ENCODE assay signal across 8 cellular contexts in the genomic region with DNA sequence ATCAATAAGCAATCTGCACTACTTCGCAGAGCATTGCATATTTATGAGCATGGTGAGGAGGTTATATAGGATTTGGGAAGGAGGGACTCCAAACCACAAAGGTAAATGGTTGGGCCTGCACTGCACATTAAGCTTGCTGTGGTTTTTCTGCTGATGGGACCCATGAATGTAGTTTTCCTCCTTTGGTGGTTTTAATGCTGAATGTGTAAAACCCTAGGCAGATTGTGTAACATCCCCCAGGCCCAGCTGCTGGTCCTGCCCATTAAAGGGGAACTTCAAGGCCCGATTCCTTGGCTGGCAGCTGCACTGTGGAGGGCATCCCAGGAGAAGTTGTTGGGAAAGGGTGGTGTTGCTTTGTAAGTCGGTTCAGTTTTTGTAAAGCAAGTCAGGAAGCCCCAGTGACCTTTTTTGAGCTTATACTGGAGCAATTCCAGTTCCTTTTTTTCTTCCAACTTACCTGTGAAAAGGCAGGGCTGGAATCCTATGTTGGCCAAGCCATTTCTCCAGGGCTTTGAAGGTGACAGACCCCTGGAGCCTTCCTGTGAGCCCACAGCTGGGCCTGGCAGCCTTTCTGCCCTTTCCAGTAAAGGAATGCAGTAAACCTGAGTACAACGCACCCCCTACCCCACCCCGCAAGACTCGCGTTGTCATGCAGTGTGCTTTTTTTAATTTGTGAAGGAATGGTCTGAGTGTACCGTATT. TPM values are rescaled to one million over a fixed set of nuclear protein-coding genes. Genes with fewer than 3 reads are reported as not detected.
DNase-seq lines count a peak whose midpoint lies in the region; ATAC-seq, FAIRE-seq and TF ChIP-seq lines count a peak whose summit lies in the region.

No MANE protein-coding gene starts in this region.

- POLR2A ChIA-PET in HepG2 (lab: Yijun Ruan, JAX), result interaction anchor here (1.1 kb wide), 1 partner anchor 8 kb away, joined by 3 read pairs; no protein-coding TSS in a partner anchor

- no peak for TF ChIP-seq RAD21 in HepG2 (CRISPR knock-in tag; IDR thresholded peaks at IDR 0.05)

- H3K4me3 ChIP-seq in KMS-11 (IDR thresholded peaks at IDR 0.05; ENCODE audit: insufficient read depth, low read depth, low read length) (no peak overlapping the region), HepG2 (replicated peaks in 1 of 3; ENCODE audit: insufficient read depth in 1 of 3, low read depth in 2 of 3, low read length in 3 of 3) (no peak overlapping the region), thoracic aorta (peak overlapping the region; percentile 78)

- no peak for TF ChIP-seq EP300 in HepG2 (IDR thresholded peaks at IDR 0.05; ENCODE audit: low read depth in 2 of 2, low read length in 2 of 2)
- no peak for TF ChIP-seq EP300 in HepG2 (CRISPR knock-in tag; IDR thresholded peaks at IDR 0.05; ENCODE audit: borderline replicate concordance)

- H2AFZ ChIP-seq in KMS-11 (ENCODE audit: low read depth), result no peak overlapping the region
- H2AFZ ChIP-seq in HepG2 (ENCODE audit: low read length), result no peak overlapping the region

- CTCF ChIA-PET in HepG2 (lab: Yijun Ruan, JAX; ENCODE audit: low intra/inter-chr PET ratio, low total read pairs), result no interaction called here

- H3K27me3 ChIP-seq in KMS-11 (ENCODE audit: insufficient read depth, low read depth) (no peaks in the 10 kb centered on the region), HepG2 (ENCODE audit: control insufficient read depth in 1 of 2, insufficient read depth in 2 of 2, low read length in 2 of 2) (no peaks in the 10 kb centered on the region), thoracic aorta (replicated peaks; ENCODE audit: insufficient read depth) (no peaks in the 10 kb centered on the region)

- 82% methylated on average over 8 of the region's 8 CpGs for WGBS in HepG2 (ENCODE audit: low lambda C conversion rate)

- BruUV-seq in HepG2 (replicated peaks; lab: Mats Ljungman, UMichigan), result no TSS peak

- H3K36me3 ChIP-seq in KMS-11 (ENCODE audit: insufficient read depth) (no peaks in the 10 kb centered on the region), HepG2 (replicated peaks in 1 of 2; ENCODE audit: control insufficient read depth in 1 of 2, insufficient read depth in 2 of 2, low read length in 2 of 2) (no peaks in the 10 kb centered on the region), thoracic aorta (no peaks in the 10 kb centered on the region)

- no peaks in the 10 kb centered on the region for H3K79me2 ChIP-seq in KMS-11 (ENCODE audit: insufficient read depth, low read depth)
- no peaks in the 10 kb centered on the region for H3K79me2 ChIP-seq in HepG2 (ENCODE audit: insufficient read depth, low read length)

- H3K9ac ChIP-seq in KMS-11 (no peak overlapping the region), HepG2 (ENCODE audit: insufficient read depth, low read depth, low read length) (no peak overlapping the region)

- intact Hi-C loops in HepG2 (cut with micrococcal nuclease; ENCODE audit: unreplicated experiment), result no loop called here

- peak; percentile 16 for DNase-seq in cerebellar cortex (ENCODE audit: low spot score)
- no peak for DNase-seq in HepG2 (ENCODE audit: low spot score)
- peak; percentile 60 for DNase-seq in thoracic aorta (ENCODE audit: low spot score)
- no peak for DNase-seq in NCI-H2171 (lab: John Stamatoyannopoulos, UW)
- no peak for DNase-seq in GM19240 (ENCODE audit: insufficient read length, low spot score)

- TF ChIP-seq CTCF in KMS-11 (conservative IDR thresholded peaks at IDR 0.05; ENCODE audit: low read depth, low read length) (no peak), HepG2 (CRISPR knock-in tag; IDR thresholded peaks at IDR 0.05) (no peak), thoracic aorta (IDR thresholded peaks at IDR 0.05) (no peak)

- H3K9me3 ChIP-seq in HepG2 (ENCODE audit: low read length) (no peaks in the 10 kb centered on the region), thoracic aorta (no peaks in the 10 kb centered on the region)

- no peak for TF ChIP-seq POLR2A in HepG2 (IDR thresholded peaks at IDR 0.05; ENCODE audit: insufficient read depth in 1 of 2, low read depth in 2 of 2, low read length in 2 of 2)

- H4K20me1 ChIP-seq in KMS-11 (ENCODE audit: insufficient read depth), result no peaks in the 10 kb centered on the region
- no peaks in the 10 kb centered on the region for H4K20me1 ChIP-seq in HepG2 (ENCODE audit: insufficient read depth, low read length)

- H3K27ac ChIP-seq in KMS-11 (peak overlapping the region; percentile 28; the same call in 1 of the 2 replicates), HepG2 (ENCODE audit: extremely low read length, insufficient read depth, low read length) (no peak overlapping the region), thoracic aorta (peak overlapping the region; percentile 94 to 95)

- no peak for ATAC-seq in HepG2
- ATAC-seq in thoracic aorta (ENCODE audit: insufficient number of reproducible peaks, low FRiP score, low read depth), result no peak
- no peak for ATAC-seq in GM21723 (IDR thresholded peaks at IDR 0.05; ENCODE audit: unreplicated experiment)
- no peak for ATAC-seq in GM18870 (IDR thresholded peaks at IDR 0.05; ENCODE audit: unreplicated experiment)

- in situ Hi-C loops in HepG2 (cut with HindIII; ENCODE audit: extremely low pct_ligation_motif_present, low pct_unique_long_range_greater_than_20kb), result no loop called here

- peak overlapping the region; percentile 57 for H3K4me2 ChIP-seq in KMS-11
- no peak overlapping the region for H3K4me2 ChIP-seq in HepG2 (ENCODE audit: low read depth, low read length)

- H3K4me1 ChIP-seq in KMS-11 (ENCODE audit: low read depth, poor library complexity, severe bottlenecking), result peaks cover 85% of the 10 kb centered on the region
- peaks cover 34% of the 10 kb centered on the region for H3K4me1 ChIP-seq in HepG2 (ENCODE audit: insufficient read depth, low read length)
- H3K4me1 ChIP-seq in thoracic aorta (ENCODE audit: control insufficient read depth in 1 of 2, low read depth in 2 of 2), result peaks cover 33 to 45% of the 10 kb centered on the region in 2 donors

- no peak for FAIRE-seq in HepG2 (lab: Jason Lieb, UNC)

TF ChIP-seq in HepG2, 621 proteins besides CTCF, POLR2A, EP300 and RAD21 (continues in another document):
- TF ChIP-seq CEBPB (IDR thresholded peaks at IDR 0.05; ENCODE audit: borderline replicate concordance, low read depth, low read length) (peak; percentile 68), ZSCAN12 (CRISPR knock-in tag; IDR thresholded peaks at IDR 0.05) (no peak), MAFK (conservative IDR thresholded peaks at IDR 0.05 in 1 of 2, IDR thresholded peaks at IDR 0.05 in 1 of 2; ENCODE audit: low read length in 2 of 2) (peak; percentile 32 to 41; a peak in 2 of 4 replicates), HMGXB4 (CRISPR knock-in tag; IDR thresholded peaks at IDR 0.05; ENCODE audit: borderline replicate concordance in 1 of 2, low read depth in 1 of 2) (no peak), HNF4G (IDR thresholded peaks at IDR 0.05; ENCODE audit: borderline replicate concordance, low read depth, low read length) (no peak), HNF4G (CRISPR knock-in tag; IDR thresholded peaks at IDR 0.05; ENCODE audit: borderline replicate concordance, low read depth) (no peak), ZBTB7A (CRISPR knock-in tag; IDR thresholded peaks at IDR 0.05) (no peak), JUN (CRISPR knock-in tag; IDR thresholded peaks at IDR 0.05) (no peak)

RNA-seq across cellular contexts. Expression of gene NAA20, which starts 43.1 kb away (rescaled TPM):
- 82.8 and 114 TPM in 2 replicates for total RNA-seq in HepG2 (2016; rRNA removed; fragmentation: Illumina TruSeq; extraction: Trizol)
- total RNA-seq in HepG2 (2016; cell fraction: cytosol; rRNA removed; fragmentation: Illumina TruSeq; extraction: Trizol; ENCODE audit: low read depth), result 21.7 and 25.6 TPM in 2 replicates
- 86.7 and 113 TPM in 2 replicates for total RNA-seq in HepG2 (2016; cell fraction: insoluble cytoplasmic fraction; rRNA removed; fragmentation: Illumina TruSeq; extraction: Trizol)
- 37.5 and 43.6 TPM in 2 replicates for total RNA-seq in HepG2 (2016; cell fraction: membrane; rRNA removed; fragmentation: Illumina TruSeq; extraction: Trizol)
- total RNA-seq in HepG2 (2016; cell fraction: nucleus; rRNA removed; fragmentation: Illumina TruSeq; extraction: Trizol), result 54.4 and 60.1 TPM in 2 replicates
- 62.9 and 81.9 TPM in 2 replicates for polyA plus RNA-seq in HepG2 (2011; rRNA removed)
- 50.7 and 67.7 TPM in 2 replicates for polyA plus RNA-seq in HepG2 (2011; cell fraction: cytosol; rRNA removed)
- 23.7 and 25.9 TPM in 2 replicates for polyA plus RNA-seq in HepG2 (2011; cell fraction: nucleus; rRNA removed)
- 95.6 and 106 TPM in 2 replicates for polyA plus RNA-seq in HepG2 (2012)
- polyA plus RNA-seq in HepG2 (2016; cell fraction: cytosol; fragmentation: Illumina TruSeq; extraction: Trizol; ENCODE audit: low read depth), result 28.8 and 29.8 TPM in 2 replicates
- 148 and 163 TPM in 2 replicates for polyA plus RNA-seq in HepG2 (2016; cell fraction: insoluble cytoplasmic fraction; fragmentation: Illumina TruSeq; extraction: Trizol; ENCODE audit: low read depth)
- polyA plus RNA-seq in HepG2 (2016; cell fraction: membrane; fragmentation: Illumina TruSeq; extraction: Trizol; ENCODE audit: low read depth), result 36.9 and 37.4 TPM in 2 replicates
- polyA plus RNA-seq in HepG2 (2016; cell fraction: nucleus; fragmentation: Illumina TruSeq; extraction: Trizol; ENCODE audit: insufficient read depth, low read depth), result 119 and 123 TPM in 2 replicates
- 14.8 and 29.0 TPM in 2 replicates for polyA minus RNA-seq in HepG2 (2011; rRNA and poly(A)+ RNA removed; ENCODE audit: low replicate concordance)
- 25.5 and 28.8 TPM in 2 replicates for polyA minus RNA-seq in HepG2 (2011; cell fraction: cytosol; rRNA and poly(A)+ RNA removed)
- polyA minus RNA-seq in HepG2 (2011; cell fraction: nucleus; rRNA and poly(A)+ RNA removed), result 45.3 and 48.5 TPM in 2 replicates
- total RNA-seq in thoracic aorta, result 10 to 100 TPM; 14.6 to 16.9 TPM

Comparison
In these comparisons a context has a peak if more than half of its experiments do, and no peak if none do; other contexts are left out.
1. DNase-seq: peak in cerebellar cortex (single experiment) and thoracic aorta (single experiment); none in HepG2 (single experiment), NCI-H2171 (single experiment) and GM19240 (single experiment).